ENCODE assay signal across 24 cellular contexts in genomic region chr2:237194081-237194480, GRCh38.
"Had no signal": no experiment of that assay in that cellular context is flagged by ENCODE, and none has a peak within 500 bp of the region (broad histone marks: within the 10 kb centered on the region; RNA-seq: fewer than 3 reads in every experiment).

No MANE protein-coding gene starts in this region.

- H3K36me3 Mint-ChIP-seq: brain, T-cell had no signal

- H3K27me3 ChIP-seq: cardiac muscle cell had no signal

- H3K4me1 Mint-ChIP-seq: activated CD4-positive, alpha-beta memory T cell treated with anti-CD3 and anti-CD28 coated beads, Interleukin-2, amount 10 ng/mL, durations not matched to agents 7 days and 5 days; activated CD4-positive, alpha-beta T cell treated with anti-CD3 and anti-CD28 coated beads, Interleukin-2, amount 10 ng/mL, durations not matched to agents 7 days and 5 days; T-cell had no signal

- H3K4me3 Mint-ChIP-seq: activated CD4-positive, alpha-beta memory T cell treated with anti-CD3 and anti-CD28 coated beads, Interleukin-2, amount 10 ng/mL, durations not matched to agents 7 days and 5 days; activated CD4-positive, alpha-beta T cell treated with anti-CD3 and anti-CD28 coated beads, Interleukin-2, amount 10 ng/mL, durations not matched to agents 7 days and 5 days; brain; T-cell had no signal

- DNase-seq: activated CD4-positive, alpha-beta memory T cell treated with anti-CD3 and anti-CD28 coated beads, Interleukin-2, amount 10 ng/mL, durations not matched to agents 7 days and 5 days; activated CD4-positive, alpha-beta T cell treated with anti-CD3 and anti-CD28 coated beads, Interleukin-2, amount 10 ng/mL, durations not matched to agents 7 days and 5 days; activated CD4-positive, CD25-positive, alpha-beta regulatory T cell; activated naive CD4-positive, alpha-beta T cell treated with anti-CD3 and anti-CD28 coated beads, Interleukin-2, amount 50 U/mL, for 16 hours; activated T-cell treated with anti-CD3 and anti-CD28 coated beads, Interleukin-2, amount 50 U/mL, for 1 hour; amniotic stem cell; Kasumi-1; KBM-7; NCI-H1048; NCI-H1930; NCI-H2107; NCI-H345; NCI-H510A treated with DMSO at 0.1 percent for 48 hours; NCI-H69; NK-92 treated with Interleukin-12 subunit alpha and Interleukin-12 subunit beta, amount 100 ng/mL, for 24 hours; OCI-M1; RPMI8226; T-cell had no signal

- H3K9me3 Mint-ChIP-seq: activated CD4-positive, alpha-beta memory T cell treated with anti-CD3 and anti-CD28 coated beads, Interleukin-2, amount 10 ng/mL, durations not matched to agents 7 days and 5 days; activated CD4-positive, alpha-beta T cell treated with anti-CD3 and anti-CD28 coated beads, Interleukin-2, amount 10 ng/mL, durations not matched to agents 7 days and 5 days had no signal

- H3K27ac Mint-ChIP-seq: activated CD4-positive, alpha-beta memory T cell treated with anti-CD3 and anti-CD28 coated beads, Interleukin-2, amount 10 ng/mL, durations not matched to agents 7 days and 5 days; activated CD4-positive, alpha-beta T cell treated with anti-CD3 and anti-CD28 coated beads, Interleukin-2, amount 10 ng/mL, durations not matched to agents 7 days and 5 days; T-cell had no signal

- H3K36me3 ChIP-seq: cardiac muscle cell had no signal

- H3K27ac ChIP-seq: cardiac muscle cell, SK-N-MC, VCaP had no signal

- ATAC-seq: Panc1, Right ventricle myocardium inferior, T-cell had no signal

- H3K4me3 ChIP-seq: cardiac muscle cell, SK-N-MC had no signal
